ENCODE assay signal across 8 cellular contexts in the genomic region with DNA sequence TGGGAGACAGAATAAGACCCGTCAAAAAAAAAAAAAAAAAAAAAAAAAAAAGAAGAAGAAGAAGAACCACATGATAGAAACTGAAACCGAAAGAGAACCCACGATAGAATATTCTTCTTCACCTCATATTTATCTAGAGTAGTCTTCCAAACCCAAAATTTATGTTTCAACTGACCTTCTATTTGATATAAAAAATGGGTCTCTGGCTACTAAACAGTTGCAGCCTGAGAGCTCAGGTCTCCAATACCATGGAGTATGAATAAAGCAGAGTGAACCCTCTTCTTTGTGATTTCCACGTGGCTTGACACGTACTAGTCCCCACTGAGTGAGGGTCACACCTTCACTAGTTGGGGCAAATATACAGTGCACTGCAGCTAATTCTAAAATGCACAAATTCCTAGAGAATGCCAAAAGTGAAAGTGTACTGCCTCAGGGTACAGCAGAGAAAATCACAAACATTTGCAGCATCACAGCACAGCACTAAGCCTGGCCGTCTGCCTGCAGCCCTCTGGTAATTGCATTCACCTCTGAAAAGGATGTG. TPM values are rescaled to one million over a fixed set of nuclear protein-coding genes. Genes with fewer than 3 reads are reported as not detected.
DNase-seq lines count a peak whose midpoint lies in the region; ATAC-seq and TF ChIP-seq lines count a peak whose summit lies in the region.

No MANE protein-coding gene starts in this region.

- WGBS in aorta, 2 donors, result 63 to 76% methylated on average over 6 of the region's 6 CpGs

- H3K27ac ChIP-seq in aorta (ENCODE audit: low read depth in 1 of 2, low read length in 2 of 2), result no peak overlapping the region

- intact Hi-C loops in aorta (cut with DNase I), result no loop called here

- H3K36me3 Mint-ChIP-seq in T-cell, result no peaks in the 10 kb centered on the region

- no peaks in the 10 kb centered on the region for H3K27me3 ChIP-seq in aorta (ENCODE audit: control insufficient read depth in 1 of 2, insufficient read depth in 2 of 2, low read length in 1 of 2)

- DNase-seq in GM12865 (ENCODE audit: low read depth) (peak; percentile 30), T-cell (peak in 4 of 34 experiments; percentile 0 to 3 (median 2)), left lobe of liver (ENCODE audit: low spot score) (no peak), GM19240 (ENCODE audit: insufficient read length, low spot score) (no peak), aorta (no peak), D341Med (ENCODE audit: low spot score) (no peak), NCI-H510A (lab: John Stamatoyannopoulos, UW) (no peak)

- H3K36me3 ChIP-seq in aorta (ENCODE audit: control insufficient read depth in 1 of 2, insufficient read depth in 2 of 2, low read length in 1 of 2), result no peaks in the 10 kb centered on the region

- H3K9me3 Mint-ChIP-seq in T-cell, result peaks cover 0 to 9% (median 2%) of the 10 kb centered on the region in 3 donors

- peak overlapping the region; percentile 79 to 88 for H3K27ac Mint-ChIP-seq in T-cell

- H3K4me3 ChIP-seq in GM12865 (ENCODE audit: low read depth, low read length) (peak overlapping the region; percentile 7), aorta (ENCODE audit: low read length in 2 of 2) (no peak overlapping the region)

- no peaks in the 10 kb centered on the region for H3K4me1 ChIP-seq in aorta (ENCODE audit: control insufficient read depth in 1 of 2, insufficient read depth in 2 of 2, low read length in 2 of 2)

- peak; percentile 71 for ATAC-seq in HG02759 (IDR thresholded peaks at IDR 0.05; ENCODE audit: unreplicated experiment)
- peak; percentile 52 to 80 (median 65) for ATAC-seq in T-cell (replicated peaks in 1 of 4)
- peak; percentile 75 for ATAC-seq in left lobe of liver
- no peak for ATAC-seq in aorta (ENCODE audit: low FRiP score)

- peaks cover 18 to 22% (median 20%) of the 10 kb centered on the region in 3 donors for H3K4me1 Mint-ChIP-seq in T-cell

- POLR2A ChIA-PET in T-cell (lab: Charles Lee), result interaction anchor here in 1 of 2 donors (0.6 kb wide), 1 partner anchor 33 kb away, joined by 4 read pairs; no protein-coding TSS in a partner anchor

- H3K27me3 Mint-ChIP-seq in T-cell, result peaks cover 0 to 2% of the 10 kb centered on the region in 2 donors

- H3K4me3 Mint-ChIP-seq in T-cell, result peak overlapping the region; percentile 77 to 81 (median 78)

- CTCF ChIA-PET in T-cell (lab: Charles Lee), result interaction anchor here (0.6 to 1.4 kb wide), 6 partner anchors 8 to 1377 kb away, joined by 3 to 16 read pairs (median 3); no protein-coding TSS in a partner anchor

- no peaks in the 10 kb centered on the region for H3K9me3 ChIP-seq in aorta (ENCODE audit: control insufficient read depth, low read length)

- no peak for TF ChIP-seq CTCF in GM12865 (IDR thresholded peaks at IDR 0.05; ENCODE audit: insufficient read depth, low read depth, low read length, missing control alignments)

RNA-seq across cellular contexts. Expression of a gene that starts 30.8 kb away (rescaled TPM):
- total RNA-seq in T-cell (1 to 10 TPM; 5.7 to 8.7 (median 6.1) TPM), left lobe of liver (2.2 TPM), aorta (1 to 10 TPM; 5.7 to 8.3 TPM)
- 1 to 10 TPM; 4.4 to 4.9 TPM for polyA plus RNA-seq in aorta
